In genomic region chr10:93440591-93441012, GRCh38 we compare ENCODE assay signal across 10 cellular contexts. TPM values are rescaled to one million over a fixed set of nuclear protein-coding genes. Genes with fewer than 3 reads are reported as not detected.
A peak's percentile ranks its signal among the peaks of the same experiment; 100 is the strongest.
DNase-seq lines count a peak whose midpoint lies in the region; FAIRE-seq and TF ChIP-seq lines count a peak whose summit lies in the region.
"Had no signal": no experiment of that assay in that cellular context is flagged by ENCODE, and none has a peak within 500 bp of the region (broad histone marks: within the 10 kb centered on the region; RNA-seq: fewer than 3 reads in every experiment).

No MANE protein-coding gene starts in this region.

- peak overlapping the region; percentile 57 for H3K4me3 Mint-ChIP-seq in Calu3 (ENCODE audit: low read depth, unreplicated experiment)
- H3K4me3 Mint-ChIP-seq: activated CD4-positive, alpha-beta T cell treated with anti-CD3 and anti-CD28 coated beads for 36 hours had no signal

- peaks cover 76% of the 10 kb centered on the region for H3K4me1 Mint-ChIP-seq in Calu3 (ENCODE audit: low read depth, unreplicated experiment)
- H3K4me1 Mint-ChIP-seq: activated CD4-positive, alpha-beta T cell treated with anti-CD3 and anti-CD28 coated beads for 36 hours had no signal

- H3K27ac ChIP-seq in fibroblast of lung (ENCODE audit: insufficient read depth, low read length) (peak overlapping the region; percentile 66), rectal smooth muscle tissue (ENCODE audit: low read depth, low read length) (peak overlapping the region; percentile 99)

- H3K4me1 ChIP-seq in fibroblast of lung (ENCODE audit: control insufficient read depth, extremely low read depth, insufficient read depth, low read length) (peaks cover 61% of the 10 kb centered on the region), rectal smooth muscle tissue (ENCODE audit: control insufficient read depth, insufficient read depth, low read length) (peaks cover 83% of the 10 kb centered on the region)

- intact Hi-C loops in Calu3 (cut with micrococcal nuclease; ENCODE audit: unreplicated experiment) = no loop called here

- H3K4me2 ChIP-seq in fibroblast of lung (ENCODE audit: extremely low read depth, insufficient read depth, low read length) = no peak overlapping the region

- H3K9ac ChIP-seq in fibroblast of lung (ENCODE audit: insufficient read depth, low read length) = no peak overlapping the region
- H3K9ac ChIP-seq in rectal smooth muscle tissue (ENCODE audit: low read length) = no peak overlapping the region

- FAIRE-seq in GM19239 (lab: Jason Lieb, UNC) = no peak

- H3K27me3 ChIP-seq in fibroblast of lung (ENCODE audit: control insufficient read depth, insufficient read depth, low read length) = no peaks in the 10 kb centered on the region
- no peaks in the 10 kb centered on the region for H3K27me3 ChIP-seq in rectal smooth muscle tissue (ENCODE audit: control insufficient read depth, insufficient read depth, low read length)

- TF ChIP-seq CTCF in Calu3 (IDR thresholded peaks at IDR 0.05; ENCODE audit: unreplicated experiment) (no peak), fibroblast of lung (conservative IDR thresholded peaks at IDR 0.05 in 1 of 2, IDR thresholded peaks at IDR 0.05 in 1 of 2; ENCODE audit: low read depth in 1 of 2, low read length in 2 of 2) (no peak)

- peak overlapping the region; percentile 99 for H3K27ac Mint-ChIP-seq in Calu3 (ENCODE audit: unreplicated experiment)
- H3K27ac Mint-ChIP-seq: activated CD4-positive, alpha-beta T cell treated with anti-CD3 and anti-CD28 coated beads for 36 hours had no signal

- no TSS peak for BruUV-seq in Calu3 (replicated peaks; lab: Mats Ljungman, UMichigan)

- no peaks in the 10 kb centered on the region for H3K27me3 Mint-ChIP-seq in Calu3 (ENCODE audit: unreplicated experiment)
- H3K27me3 Mint-ChIP-seq: activated CD4-positive, alpha-beta T cell treated with anti-CD3 and anti-CD28 coated beads for 36 hours had no signal

- peaks cover 85% of the 10 kb centered on the region for H3K36me3 Mint-ChIP-seq in Calu3 (ENCODE audit: insufficient read depth, unreplicated experiment)

- peaks cover 58% of the 10 kb centered on the region for H3K79me2 ChIP-seq in fibroblast of lung (ENCODE audit: control insufficient read depth, insufficient read depth, low read length)

- H3K36me3 ChIP-seq in fibroblast of lung (ENCODE audit: control insufficient read depth, insufficient read depth, low read length) (peaks cover 12% of the 10 kb centered on the region), rectal smooth muscle tissue (ENCODE audit: control insufficient read depth, insufficient read depth, low read length) (no peaks in the 10 kb centered on the region)

- H3K4me3 ChIP-seq in fibroblast of lung (replicated peaks in 1 of 4; ENCODE audit: control extremely low read depth in 1 of 4, insufficient read depth in 1 of 4, low read depth in 3 of 4, low read length in 4 of 4) = no peak overlapping the region
- H3K4me3 ChIP-seq in rectal smooth muscle tissue (ENCODE audit: low read length) = no peak overlapping the region

- no peaks in the 10 kb centered on the region for H3K9me3 ChIP-seq in fibroblast of lung (ENCODE audit: control insufficient read depth, insufficient read depth, low read depth, low read length)

- no peak for DNase-seq in Calu3
- DNase-seq in NCI-H82 treated with DMSO at 0.1 percent for 48 hours (lab: John Stamatoyannopoulos, UW; ENCODE audit: unreplicated experiment) = peak; percentile 9
- peak; percentile 51 to 59 for DNase-seq in fibroblast of lung (ENCODE audit: low read depth in 2 of 2)
- DNase-seq in GM19239 (ENCODE audit: insufficient read length, low spot score) = no peak
- DNase-seq in T1000 (lab: John Stamatoyannopoulos, UW) = no peak
- no peak for DNase-seq in SIG-M5 (lab: John Stamatoyannopoulos, UW)
- DNase-seq in NCI-H1436 (lab: John Stamatoyannopoulos, UW) = no peak
- DNase-seq: activated CD4-positive, alpha-beta T cell treated with anti-CD3 and anti-CD28 coated beads for 36 hours; anterior cingulate cortex had no signal

- no peak overlapping the region for H2AFZ ChIP-seq in fibroblast of lung (ENCODE audit: low read length)

- peaks cover 2% of the 10 kb centered on the region for H3K9me3 Mint-ChIP-seq in Calu3 (ENCODE audit: low read depth, unreplicated experiment)

- CTCF ChIA-PET in Calu3 (lab: Charles Lee) = interaction anchor here (0.7 to 2.2 kb wide), 3 partner anchors 26 to 77 kb away, joined by 3 to 5 read pairs (median 4); partner anchors contain the start of gene MYOF

- no peaks in the 10 kb centered on the region for H4K20me1 ChIP-seq in fibroblast of lung (ENCODE audit: control insufficient read depth, extremely low read depth, insufficient read depth, low read length)

RNA-seq across cellular contexts. Expression of gene MYOF, which starts 41.5 kb away (rescaled TPM):
- total RNA-seq in Calu3 (2022) (468 and 474 TPM in 2 replicates), fibroblast of lung (161 and 298 TPM in 2 replicates)
- polyA plus RNA-seq in fibroblast of lung = 215 and 314 TPM in 2 replicates
- polyA plus RNA-seq in fibroblast of lung (2012) = 184 and 340 TPM in 2 replicates
- 121 and 188 TPM in 2 replicates for polyA minus RNA-seq in fibroblast of lung (ENCODE audit: low replicate concordance)

RNA-seq across cellular contexts. Expression of gene CEP55, which starts 55.8 kb away (rescaled TPM):
- total RNA-seq in Calu3 (2022) (46.9 and 52.2 TPM in 2 replicates), fibroblast of lung (2.1 and 19.0 TPM in 2 replicates)
- polyA plus RNA-seq in fibroblast of lung = 16.1 and 51.6 TPM in 2 replicates
- 10.1 and 35.8 TPM in 2 replicates for polyA plus RNA-seq in fibroblast of lung (2012)
- 2.0 and 2.1 TPM in 2 replicates for polyA minus RNA-seq in fibroblast of lung (ENCODE audit: low replicate concordance)

Comparison
In these comparisons a context has a peak if more than half of its experiments do, and no peak if none do; other contexts are left out.
1. DNase-seq: peak in NCI-H82 treated with DMSO at 0.1 percent for 48 hours (single experiment) and fibroblast of lung (2 of 2); none in Calu3 (single experiment), GM19239 (single experiment), T1000 (single experiment), SIG-M5 (single experiment) and NCI-H1436 (single experiment).